ENCODE assay signal across 8 cellular contexts in the genomic region with DNA sequence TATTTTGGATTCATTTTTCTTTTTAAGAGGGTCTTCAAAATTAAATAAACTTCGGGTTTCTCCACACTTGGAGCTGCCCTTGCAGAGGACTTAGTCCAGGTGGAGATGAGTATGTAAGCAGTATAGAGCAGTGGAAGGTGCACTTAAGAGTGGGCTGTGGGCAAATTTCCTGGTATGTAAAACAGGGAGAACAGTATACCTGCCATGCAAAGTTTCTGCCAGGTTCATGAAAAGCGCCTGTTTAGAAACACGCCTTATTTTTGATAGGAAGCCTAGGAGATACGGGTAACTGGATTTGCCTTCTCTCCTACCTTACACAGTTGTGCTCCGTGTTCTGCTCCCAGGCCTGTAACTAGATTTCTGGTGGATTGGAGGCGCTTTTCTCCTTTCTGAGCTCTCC. TPM values are rescaled to one million over a fixed set of nuclear protein-coding genes. Genes with fewer than 3 reads are reported as not detected.
DNase-seq lines count a peak whose midpoint lies in the region; ATAC-seq and TF ChIP-seq lines count a peak whose summit lies in the region.

No MANE protein-coding gene starts in this region.

- H3K36me3 Mint-ChIP-seq in CD8-positive, alpha-beta T cell: peaks cover 45% of the 10 kb centered on the region
- H3K36me3 Mint-ChIP-seq in neural progenitor cell: peaks cover 16% of the 10 kb centered on the region

- peaks cover 51% of the 10 kb centered on the region for H3K79me2 ChIP-seq in neural progenitor cell (ENCODE audit: low read depth)

- H4K20me1 ChIP-seq in neural progenitor cell (ENCODE audit: low read depth): peaks cover 49% of the 10 kb centered on the region

- H2AFZ ChIP-seq in neural progenitor cell (replicated peaks): no peak overlapping the region

- POLR2A ChIA-PET in CD8-positive, alpha-beta T cell (lab: Charles Lee): interaction anchor here (0.9 to 2.9 kb wide), 7 partner anchors 9 to 980 kb away, joined by 3 to 16 read pairs (median 6); a partner anchor contains a TSS

- CTCF ChIA-PET in CD8-positive, alpha-beta T cell (lab: Charles Lee): interaction anchor here (1.1 to 2.3 kb wide), 2 partner anchors 9 to 97 kb away, joined by 3 to 5 read pairs; no protein-coding TSS in a partner anchor

- no peak for ATAC-seq in CD8-positive, alpha-beta T cell
- no peak for ATAC-seq in GM19328 (IDR thresholded peaks at IDR 0.05; ENCODE audit: unreplicated experiment)
- no peak for ATAC-seq in HG03378 (IDR thresholded peaks at IDR 0.05; ENCODE audit: unreplicated experiment)

- no peaks in the 10 kb centered on the region for H3K27me3 ChIP-seq in CD8-positive, alpha-beta T cell (ENCODE audit: insufficient read depth, low read length)
- no peaks in the 10 kb centered on the region for H3K27me3 ChIP-seq in effector memory CD4-positive, alpha-beta T cell (replicated peaks; ENCODE audit: control insufficient read depth, insufficient read depth, low read length, poor library complexity, severe bottlenecking)
- H3K27me3 ChIP-seq in neural progenitor cell: no peaks in the 10 kb centered on the region

- peak overlapping the region; percentile 16 for H3K27ac Mint-ChIP-seq in CD8-positive, alpha-beta T cell
- no peak overlapping the region for H3K27ac Mint-ChIP-seq in neural progenitor cell

- DNase-seq in CD8-positive, alpha-beta T cell: no peak
- DNase-seq in NCI-H526 treated with DMSO at 0.1 percent for 48 hours (lab: John Stamatoyannopoulos, UW) (peak; percentile 99), neural progenitor cell (ENCODE audit: low spot score) (peak; percentile 16), mucosa of gallbladder (ENCODE audit: low spot score) (no peak)
- DNase-seq in effector memory CD4-positive, alpha-beta T cell: no peak
- DNase-seq in activated CD4-positive, alpha-beta T cell treated with anti-CD3 and anti-CD28 coated beads for 1 hour: no peak

- peak overlapping the region; percentile 100 for H3K4me3 Mint-ChIP-seq in CD8-positive, alpha-beta T cell
- H3K4me3 Mint-ChIP-seq in neural progenitor cell: peak overlapping the region; percentile 100

- peaks cover 10% of the 10 kb centered on the region for H3F3A ChIP-seq in neural progenitor cell (ENCODE audit: low read depth)

- peak overlapping the region; percentile 72 for H3K9ac ChIP-seq in neural progenitor cell

- H3K4me1 Mint-ChIP-seq in CD8-positive, alpha-beta T cell (ENCODE audit: low read depth): peaks cover 41% of the 10 kb centered on the region
- peaks cover 24% of the 10 kb centered on the region for H3K4me1 Mint-ChIP-seq in neural progenitor cell

- H3K27me3 Mint-ChIP-seq in CD8-positive, alpha-beta T cell (ENCODE audit: low read depth): no peaks in the 10 kb centered on the region
- H3K27me3 Mint-ChIP-seq in neural progenitor cell (ENCODE audit: insufficient read depth, low read depth): peaks cover 5% of the 10 kb centered on the region

- peak overlapping the region; percentile 92 for H3K4me3 ChIP-seq in CD8-positive, alpha-beta T cell (ENCODE audit: low read depth, low read length)
- peak overlapping the region; percentile 96 for H3K4me3 ChIP-seq in effector memory CD4-positive, alpha-beta T cell (ENCODE audit: insufficient read depth, low read depth, low read length, poor library complexity, severe bottlenecking)
- H3K4me3 ChIP-seq in neural progenitor cell: peak overlapping the region; percentile 67

- intact Hi-C loops in CD8-positive, alpha-beta T cell (cut with DNase I, micrococcal nuclease): loop anchor here in 1 of 2 experiments (2.0 to 10.0 kb wide), 5 partner anchors 56 to 1851 kb away; a partner anchor contains a TSS

- H3K36me3 ChIP-seq in CD8-positive, alpha-beta T cell (ENCODE audit: insufficient read depth, low read length): peaks cover 11% of the 10 kb centered on the region
- peaks cover 28% of the 10 kb centered on the region for H3K36me3 ChIP-seq in effector memory CD4-positive, alpha-beta T cell (ENCODE audit: control insufficient read depth, insufficient read depth, low read length)
- H3K36me3 ChIP-seq in neural progenitor cell: peaks cover 9% of the 10 kb centered on the region

- H3K9me3 Mint-ChIP-seq in CD8-positive, alpha-beta T cell: no peaks in the 10 kb centered on the region
- H3K9me3 Mint-ChIP-seq in neural progenitor cell: no peaks in the 10 kb centered on the region

- H3K27ac ChIP-seq in CD8-positive, alpha-beta T cell (ENCODE audit: low read depth, low read length): peak overlapping the region; percentile 49
- H3K27ac ChIP-seq in effector memory CD4-positive, alpha-beta T cell (ENCODE audit: insufficient read depth, low read length, poor library complexity, severe bottlenecking): peak overlapping the region; percentile 92
- no peak overlapping the region for H3K27ac ChIP-seq in neural progenitor cell

- no peaks in the 10 kb centered on the region for H3K9me3 ChIP-seq in CD8-positive, alpha-beta T cell (ENCODE audit: low read length)
- no peaks in the 10 kb centered on the region for H3K9me3 ChIP-seq in effector memory CD4-positive, alpha-beta T cell (ENCODE audit: control insufficient read depth, low read length)
- no peaks in the 10 kb centered on the region for H3K9me3 ChIP-seq in neural progenitor cell (ENCODE audit: low read depth)

- H3K4me2 ChIP-seq in neural progenitor cell: peak overlapping the region; percentile 78

- H3K4me1 ChIP-seq in CD8-positive, alpha-beta T cell (ENCODE audit: insufficient read depth, low read length): peaks cover 17% of the 10 kb centered on the region
- H3K4me1 ChIP-seq in effector memory CD4-positive, alpha-beta T cell (ENCODE audit: control insufficient read depth, insufficient read depth, low read length, poor library complexity, severe bottlenecking): peaks cover 16% of the 10 kb centered on the region
- H3K4me1 ChIP-seq in neural progenitor cell: peaks cover 15% of the 10 kb centered on the region

- no peak for TF ChIP-seq CTCF in CD8-positive, alpha-beta T cell (IDR thresholded peaks at IDR 0.05)
- TF ChIP-seq CTCF in neural progenitor cell (IDR thresholded peaks at IDR 0.05): no peak

RNA-seq across cellular contexts. Expression of a gene that starts 1.2 kb away (rescaled TPM):
- 10 to 100 TPM; 20.0 to 22.5 TPM for total RNA-seq in CD8-positive, alpha-beta T cell
- total RNA-seq in neural progenitor cell (ENCODE audit: low replicate concordance) (58.6 and 64.7 TPM in 2 replicates), mucosa of gallbladder (47.6 TPM)

RNA-seq across cellular contexts. Expression of a gene that starts 56.1 kb away (rescaled TPM):
- 10 to 100 TPM; 12.2 to 14.2 TPM for total RNA-seq in CD8-positive, alpha-beta T cell
- 13.6 and 29.7 TPM in 2 replicates for total RNA-seq in neural progenitor cell (ENCODE audit: low replicate concordance)
- total RNA-seq in mucosa of gallbladder: 17.4 TPM

Comparison
In these comparisons a context has a peak if more than half of its experiments do, and no peak if none do; other contexts are left out.
1. DNase-seq: peak in NCI-H526 treated with DMSO at 0.1 percent for 48 hours (single experiment) and neural progenitor cell (single experiment); none in CD8-positive, alpha-beta T cell (0 of 7), effector memory CD4-positive, alpha-beta T cell (0 of 3), activated CD4-positive, alpha-beta T cell treated with anti-CD3 and anti-CD28 coated beads for 1 hour (single experiment) and mucosa of gallbladder (single experiment).
2. Peak in every context shown above with its lines, with median percentiles within 50 percentile points of each other: H3K4me3 ChIP-seq.